ENCODE assay signal across 8 cellular contexts in genomic region chr20:52104546-52105044, GRCh38.
A peak's percentile ranks its signal among the peaks of the same experiment; 100 is the strongest.
DNase-seq lines count a peak whose midpoint lies in the region; ATAC-seq and TF ChIP-seq lines count a peak whose summit lies in the region.

No MANE protein-coding gene starts in this region.

- TF ChIP-seq CTCF in SK-N-SH (IDR thresholded peaks at IDR 0.05) = no peak
- no peak for TF ChIP-seq CTCF in ascending aorta (IDR thresholded peaks at IDR 0.05)

- no peak overlapping the region for H2AFZ ChIP-seq in SK-N-SH (ENCODE audit: low read depth)

- no peaks in the 10 kb centered on the region for H3K27me3 ChIP-seq in SK-N-SH (ENCODE audit: insufficient read depth)
- peaks cover 17% of the 10 kb centered on the region for H3K27me3 ChIP-seq in ascending aorta
- peaks cover 21 to 33% of the 10 kb centered on the region in 2 donors for H3K27me3 ChIP-seq in stomach smooth muscle (ENCODE audit: control insufficient read depth in 1 of 2, insufficient read depth in 2 of 2, low read length in 2 of 2)

- H3K9ac ChIP-seq in SK-N-SH = no peak overlapping the region
- peak overlapping the region in 1 of 2 donors; percentile 28 for H3K9ac ChIP-seq in stomach smooth muscle (ENCODE audit: low read length in 2 of 2)

- H3K9me3 Mint-ChIP-seq in immature natural killer cell = no peaks in the 10 kb centered on the region

- H3K36me3 Mint-ChIP-seq in immature natural killer cell = peaks cover 0 to 3% (median 0%) of the 10 kb centered on the region in 3 donors

- no peak overlapping the region for H3K4me2 ChIP-seq in SK-N-SH

- H3K27ac ChIP-seq in SK-N-SH (ENCODE audit: low read depth in 2 of 2, low read length in 1 of 2) (no peak overlapping the region), ascending aorta (no peak overlapping the region), stomach smooth muscle (ENCODE audit: low read length) (no peak overlapping the region)

- H3K4me3 ChIP-seq in SK-N-SH (ENCODE audit: low read depth in 2 of 2, low read length in 1 of 2) (no peak overlapping the region; a peak in 1 of 4 replicates), ascending aorta (peak overlapping the region; percentile 54 to 60), stomach smooth muscle (ENCODE audit: low read length in 2 of 2) (peak overlapping the region; percentile 60 to 68)

- peak overlapping the region; percentile 78 to 86 (median 85) for H3K4me3 Mint-ChIP-seq in immature natural killer cell

- no peaks in the 10 kb centered on the region for H3K9me2 ChIP-seq in SK-N-SH

- no peak overlapping the region for H3K27ac Mint-ChIP-seq in immature natural killer cell

- H3F3A ChIP-seq in SK-N-SH (replicated peaks; ENCODE audit: insufficient read depth) = peaks cover 6% of the 10 kb centered on the region

- TF ChIP-seq EP300 in SK-N-SH (IDR thresholded peaks at IDR 0.05; ENCODE audit: borderline replicate concordance in 1 of 2, low read depth in 1 of 2, low read length in 1 of 2) = no peak

- H3K36me3 ChIP-seq in SK-N-SH (replicated peaks in 1 of 2; ENCODE audit: control insufficient read depth in 1 of 2, insufficient read depth in 2 of 2, low read length in 1 of 2) (no peaks in the 10 kb centered on the region), ascending aorta (no peaks in the 10 kb centered on the region), stomach smooth muscle (ENCODE audit: control insufficient read depth in 2 of 2, insufficient read depth in 2 of 2, low read length in 2 of 2) (no peaks in the 10 kb centered on the region)

- H3K4me1 ChIP-seq in SK-N-SH (ENCODE audit: control insufficient read depth in 1 of 2, insufficient read depth in 2 of 2, low read depth in 1 of 2, low read length in 1 of 2) (no peaks in the 10 kb centered on the region), ascending aorta (peaks cover 6 to 19% of the 10 kb centered on the region in 2 donors), stomach smooth muscle (ENCODE audit: control insufficient read depth, insufficient read depth, low read length) (peaks cover 24% of the 10 kb centered on the region)

- intact Hi-C loops in ascending aorta (cut with DNase I) = no loop called here

- POLR2A ChIA-PET in SK-N-SH (lab: Yijun Ruan, JAX) = no interaction called here

- no peaks in the 10 kb centered on the region for H3K79me2 ChIP-seq in SK-N-SH (ENCODE audit: insufficient read depth)

- no peaks in the 10 kb centered on the region for H3K9me3 ChIP-seq in SK-N-SH
- H3K9me3 ChIP-seq in ascending aorta = no peaks in the 10 kb centered on the region
- H3K9me3 ChIP-seq in stomach smooth muscle (ENCODE audit: control insufficient read depth in 2 of 2, low read length in 2 of 2) = no peaks in the 10 kb centered on the region

- DNase-seq in SK-N-SH (peak; percentile 46), ascending aorta (ENCODE audit: low spot score in 2 of 2) (no peak), immature natural killer cell (no peak), CD1c-positive myeloid dendritic cell (ENCODE audit: extremely low spot score) (no peak), NCI-H1417 treated with DMSO at 0.1 percent for 48 hours (lab: John Stamatoyannopoulos, UW) (no peak)

- H3K27me3 Mint-ChIP-seq in immature natural killer cell (ENCODE audit: low read depth in 3 of 3) = peaks cover 15 to 23% (median 16%) of the 10 kb centered on the region in 3 donors

- no peak for ATAC-seq in SK-N-SH treated with all-trans-retinoic acid at 6 μM for 48 hours
- ATAC-seq in GM21737 (IDR thresholded peaks at IDR 0.05; ENCODE audit: unreplicated experiment) = no peak

- no peak for TF ChIP-seq RAD21 in SK-N-SH (IDR thresholded peaks at IDR 0.05; ENCODE audit: low read length)

- CTCF ChIA-PET in SK-N-SH (lab: Yijun Ruan, JAX) = interaction anchor here (1.2 to 2.1 kb wide), 2 partner anchors 13 to 21 kb away, joined by 5 to 6 read pairs; no protein-coding TSS in a partner anchor

- peaks cover 24 to 31% of the 10 kb centered on the region in 2 donors for H3K4me1 Mint-ChIP-seq in immature natural killer cell

- H4K20me1 ChIP-seq in SK-N-SH (ENCODE audit: insufficient read depth) = no peaks in the 10 kb centered on the region

- 80% methylated on average over 38 of the region's 38 CpGs for WGBS in SK-N-SH (ENCODE audit: low lambda C conversion rate)

TF ChIP-seq in SK-N-SH, 30 proteins besides CTCF, POLR2A, EP300 and RAD21:
- TF ChIP-seq FOXJ3 (CRISPR knock-in tag; IDR thresholded peaks at IDR 0.05) = no peak
- no peak for TF ChIP-seq USF2 (IDR thresholded peaks at IDR 0.05; ENCODE audit: borderline replicate concordance, low read depth, low read length)
- TF ChIP-seq GABPA (IDR thresholded peaks at IDR 0.05; ENCODE audit: low read depth) = no peak
- TF ChIP-seq EZH2phosphoT487 (IDR thresholded peaks at IDR 0.05; ENCODE audit: borderline replicate concordance, low read depth) = no peak
- TF ChIP-seq ZBTB33 (IDR thresholded peaks at IDR 0.05; ENCODE audit: borderline replicate concordance, low read depth) = no peak
- no peak for TF ChIP-seq GATA2 (CRISPR knock-in tag; IDR thresholded peaks at IDR 0.05)

TF ChIP-seq in SK-N-SH treated with all-trans-retinoic acid at 6 μM for 48 hours, 23 proteins besides CTCF, POLR2A, EP300 and RAD21 (continues in another document):
- TF ChIP-seq PATZ1 (CRISPR knock-in tag; IDR thresholded peaks at IDR 0.05; ENCODE audit: borderline replicate concordance) (no peak), TCF4 (CRISPR knock-in tag; IDR thresholded peaks at IDR 0.05; ENCODE audit: borderline replicate concordance) (no peak), TSHZ2 (CRISPR knock-in tag; IDR thresholded peaks at IDR 0.05) (no peak), ZFP30 (CRISPR knock-in tag; IDR thresholded peaks at IDR 0.05) (no peak), OSR1 (CRISPR knock-in tag; IDR thresholded peaks at IDR 0.05) (no peak), POU6F1 (CRISPR knock-in tag; IDR thresholded peaks at IDR 0.05; ENCODE audit: borderline replicate concordance, low read depth) (no peak), TOX (CRISPR knock-in tag; IDR thresholded peaks at IDR 0.05; ENCODE audit: borderline replicate concordance) (no peak), BACH2 (CRISPR knock-in tag; IDR thresholded peaks at IDR 0.05; ENCODE audit: borderline replicate concordance) (no peak), ESRRG (CRISPR knock-in tag; IDR thresholded peaks at IDR 0.05) (no peak), ZNF70 (CRISPR knock-in tag; IDR thresholded peaks at IDR 0.05) (no peak), RARB (CRISPR knock-in tag; IDR thresholded peaks at IDR 0.05) (no peak), ISL1 (CRISPR knock-in tag; IDR thresholded peaks at IDR 0.05) (no peak)

Comparison
In these comparisons a context has a peak if more than half of its experiments do, and no peak if none do; other contexts are left out.
1. H3K4me3 ChIP-seq: peak in ascending aorta (2 of 2) and stomach smooth muscle (2 of 2); none in SK-N-SH (0 of 2).